Comparison of ENCODE assay signal across 2 cellular contexts in genomic region chr21:39386899-39387298, GRCh38.
TF ChIP-seq lines count a peak whose summit lies in the region.

No MANE protein-coding gene starts in this region.

TF ChIP-seq in IMR-90, 13 proteins besides CTCF, POLR2A, EP300 and RAD21:
- TF ChIP-seq MAZ (IDR thresholded peaks at IDR 0.05; ENCODE audit: borderline replicate concordance, low read depth, low read length) (no peak), MXI1 (IDR thresholded peaks at IDR 0.05; ENCODE audit: borderline replicate concordance, low read depth, low read length) (no peak), SMC3 (IDR thresholded peaks at IDR 0.05; ENCODE audit: low read depth, low read length) (no peak), USF2 (IDR thresholded peaks at IDR 0.05; ENCODE audit: low read depth, low read length) (no peak), RFX5 (IDR thresholded peaks at IDR 0.05; ENCODE audit: low read depth, low read length) (no peak), NFE2L2 (IDR thresholded peaks at IDR 0.05; ENCODE audit: low read depth, low read length) (no peak), CHD1 (IDR thresholded peaks at IDR 0.05; ENCODE audit: low read depth, low read length) (no peak), RCOR1 (IDR thresholded peaks at IDR 0.05; ENCODE audit: insufficient replicate concordance, low read length) (no peak), FOS (IDR thresholded peaks at IDR 0.05; ENCODE audit: low read depth, low read length) (no peak), CEBPB (IDR thresholded peaks at IDR 0.05; ENCODE audit: low read depth, low read length) (no peak), BHLHE40 (IDR thresholded peaks at IDR 0.05; ENCODE audit: low read depth, low read length) (no peak), MAFK (IDR thresholded peaks at IDR 0.05; ENCODE audit: low read depth, low read length) (no peak)
- TF ChIP-seq, protein P1, sequence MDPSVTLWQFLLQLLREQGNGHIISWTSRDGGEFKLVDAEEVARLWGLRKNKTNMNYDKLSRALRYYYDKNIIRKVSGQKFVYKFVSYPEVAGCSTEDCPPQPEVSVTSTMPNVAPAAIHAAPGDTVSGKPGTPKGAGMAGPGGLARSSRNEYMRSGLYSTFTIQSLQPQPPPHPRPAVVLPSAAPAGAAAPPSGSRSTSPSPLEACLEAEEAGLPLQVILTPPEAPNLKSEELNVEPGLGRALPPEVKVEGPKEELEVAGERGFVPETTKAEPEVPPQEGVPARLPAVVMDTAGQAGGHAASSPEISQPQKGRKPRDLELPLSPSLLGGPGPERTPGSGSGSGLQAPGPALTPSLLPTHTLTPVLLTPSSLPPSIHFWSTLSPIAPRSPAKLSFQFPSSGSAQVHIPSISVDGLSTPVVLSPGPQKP (IDR thresholded peaks at IDR 0.05; ENCODE audit: borderline replicate concordance, low read depth, low read length): no peak

TF ChIP-seq in GM12878, 131 proteins besides CTCF, POLR2A, EP300 and RAD21:
- no peak for TF ChIP-seq NFXL1 (IDR thresholded peaks at IDR 0.05; ENCODE audit: borderline replicate concordance)
- TF ChIP-seq, protein P2, sequence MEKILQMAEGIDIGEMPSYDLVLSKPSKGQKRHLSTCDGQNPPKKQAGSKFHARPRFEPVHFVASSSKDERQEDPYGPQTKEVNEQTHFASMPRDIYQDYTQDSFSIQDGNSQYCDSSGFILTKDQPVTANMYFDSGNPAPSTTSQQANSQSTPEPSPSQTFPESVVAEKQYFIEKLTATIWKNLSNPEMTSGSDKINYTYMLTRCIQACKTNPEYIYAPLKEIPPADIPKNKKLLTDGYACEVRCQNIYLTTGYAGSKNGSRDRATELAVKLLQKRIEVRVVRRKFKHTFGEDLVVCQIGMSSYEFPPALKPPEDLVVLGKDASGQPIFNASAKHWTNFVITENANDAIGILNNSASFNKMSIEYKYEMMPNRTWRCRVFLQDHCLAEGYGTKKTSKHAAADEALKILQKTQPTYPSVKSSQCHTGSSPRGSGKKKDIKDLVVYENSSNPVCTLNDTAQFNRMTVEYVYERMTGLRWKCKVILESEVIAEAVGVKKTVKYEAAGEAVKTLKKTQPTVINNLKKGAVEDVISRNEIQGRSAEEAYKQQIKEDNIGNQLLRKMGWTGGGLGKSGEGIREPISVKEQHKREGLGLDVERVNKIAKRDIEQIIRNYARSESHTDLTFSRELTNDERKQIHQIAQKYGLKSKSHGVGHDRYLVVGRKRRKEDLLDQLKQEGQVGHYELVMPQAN (conservative IDR thresholded peaks at IDR 0.05): no peak
- no peak for TF ChIP-seq KLF5 (IDR thresholded peaks at IDR 0.05; ENCODE audit: partially characterized antibody)
- no peak for TF ChIP-seq IRF3 (IDR thresholded peaks at IDR 0.05)
- TF ChIP-seq SMAD1 (IDR thresholded peaks at IDR 0.05; ENCODE audit: low read depth, partially characterized antibody): no peak
- TF ChIP-seq MYC (IDR thresholded peaks at IDR 0.05; ENCODE audit: insufficient read depth, insufficient read length, insufficient replicate concordance, low read length, severe bottlenecking): no peak
- TF ChIP-seq PRDM15 (CRISPR knock-in tag; IDR thresholded peaks at IDR 0.05): no peak
- TF ChIP-seq STAT1 (conservative IDR thresholded peaks at IDR 0.05): no peak
- TF ChIP-seq PML (IDR thresholded peaks at IDR 0.05; ENCODE audit: low read length): no peak
- TF ChIP-seq SMC3 (IDR thresholded peaks at IDR 0.05; ENCODE audit: borderline replicate concordance, low read length): no peak
- TF ChIP-seq ZNF274 (IDR thresholded peaks at IDR 0.05; ENCODE audit: insufficient read depth, insufficient read length): no peak
- TF ChIP-seq HCFC1 (IDR thresholded peaks at IDR 0.05; ENCODE audit: low read length): no peak
- TF ChIP-seq JUNB (IDR thresholded peaks at IDR 0.05): no peak
- no peak for TF ChIP-seq TARDBP (IDR thresholded peaks at IDR 0.05; ENCODE audit: borderline replicate concordance)
- TF ChIP-seq FOS (IDR thresholded peaks at IDR 0.05; ENCODE audit: borderline replicate concordance, extremely low read depth, insufficient read length): no peak
- no peak for TF ChIP-seq USF2 (IDR thresholded peaks at IDR 0.05; ENCODE audit: borderline replicate concordance, low read depth, low read length)
TF ChIP-seq in GM12878: peak in this region for 0.
